Comparison of ENCODE assay signal across 9 cellular contexts in the genomic region with DNA sequence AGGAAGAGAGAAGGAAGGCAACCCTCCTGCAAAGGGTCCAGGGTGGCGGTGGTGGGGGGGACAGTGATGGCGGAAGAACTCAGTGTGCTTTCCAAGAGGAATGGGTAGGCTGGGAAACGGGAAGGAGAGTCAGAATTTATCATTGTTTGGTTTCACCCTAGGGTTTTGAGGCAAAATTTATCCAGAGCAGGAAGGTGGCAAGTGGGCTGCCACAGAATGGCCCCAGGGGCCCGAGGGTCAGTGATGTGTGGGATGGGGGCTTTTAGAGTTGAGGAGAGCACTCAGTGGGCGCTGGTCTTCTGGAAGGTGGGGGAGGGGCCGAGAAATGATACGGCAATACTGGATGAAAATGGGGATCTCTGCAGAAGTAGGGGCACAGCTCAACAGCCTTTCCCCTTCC. TPM values are rescaled to one million over a fixed set of nuclear protein-coding genes. Genes with fewer than 3 reads are reported as not detected.
DNase-seq lines count a peak whose midpoint lies in the region; ATAC-seq and TF ChIP-seq lines count a peak whose summit lies in the region.
"Had no signal": no experiment of that assay in that cellular context is flagged by ENCODE, and none has a peak within 500 bp of the region (broad histone marks: within the 10 kb centered on the region; RNA-seq: fewer than 3 reads in every experiment).

No MANE protein-coding gene starts in this region.

- H3K27me3 Mint-ChIP-seq in activated CD4-positive, alpha-beta memory T cell treated with anti-CD3 and anti-CD28 coated beads for 36 hours: no peaks in the 10 kb centered on the region

- no peaks in the 10 kb centered on the region; the same call in 1 of the 2 replicates for H3K27me3 ChIP-seq in BLaER1
- no peaks in the 10 kb centered on the region for H3K27me3 ChIP-seq in NT2/D1 (ENCODE audit: insufficient read depth, insufficient read length)
- no peaks in the 10 kb centered on the region for H3K27me3 ChIP-seq in parathyroid adenoma (ENCODE audit: control insufficient read depth, insufficient read depth, low read length)
- no peaks in the 10 kb centered on the region for H3K27me3 ChIP-seq in SJCRH30

- H3K4me1 ChIP-seq in BLaER1 (peaks cover 52% of the 10 kb centered on the region), NT2/D1 (ENCODE audit: insufficient read depth, insufficient read length) (peaks cover 16% of the 10 kb centered on the region), parathyroid adenoma (peaks cover 35% of the 10 kb centered on the region), SJCRH30 (peaks cover 7% of the 10 kb centered on the region; the same call in 1 of the 2 replicates)

- H3K79me2 ChIP-seq in parathyroid adenoma: peaks cover 27% of the 10 kb centered on the region

- H3K9ac ChIP-seq in BLaER1: peak overlapping the region; percentile 39; the same call in 1 of the 2 replicates
- H3K9ac ChIP-seq in NT2/D1 (ENCODE audit: insufficient read length, low read depth): peak overlapping the region; percentile 12
- H3K9ac ChIP-seq in parathyroid adenoma: no peak overlapping the region

- H3K27ac ChIP-seq in BLaER1 (no peak overlapping the region), parathyroid adenoma (peak overlapping the region; percentile 92), SJCRH30 (no peak overlapping the region)

- no peak for ATAC-seq in HG03342 (IDR thresholded peaks at IDR 0.05; ENCODE audit: unreplicated experiment)
- ATAC-seq: mucosa of descending colon had no signal

- DNase-seq in NT2/D1 (ENCODE audit: low read depth, low spot score) (no peak), fibroblast of mammary gland (ENCODE audit: low read depth) (no peak), SJCRH30 (no peak), HCEC 1CT (no peak)
- DNase-seq in activated CD4-positive, alpha-beta memory T cell treated with anti-CD3 and anti-CD28 coated beads for 36 hours: no peak

- no peak overlapping the region for H3K4me3 Mint-ChIP-seq in activated CD4-positive, alpha-beta memory T cell treated with anti-CD3 and anti-CD28 coated beads for 36 hours

- no peaks in the 10 kb centered on the region for H3K9me3 Mint-ChIP-seq in activated CD4-positive, alpha-beta memory T cell treated with anti-CD3 and anti-CD28 coated beads for 36 hours

- peaks cover 8% of the 10 kb centered on the region for H3K36me3 Mint-ChIP-seq in activated CD4-positive, alpha-beta memory T cell treated with anti-CD3 and anti-CD28 coated beads for 36 hours

- no peak overlapping the region for H3K27ac Mint-ChIP-seq in activated CD4-positive, alpha-beta memory T cell treated with anti-CD3 and anti-CD28 coated beads for 36 hours

- intact Hi-C loops in activated CD4-positive, alpha-beta memory T cell treated with anti-CD3 and anti-CD28 coated beads for 36 hours (cut with micrococcal nuclease): no loop called here

- H3K9me3 ChIP-seq in BLaER1: no peaks in the 10 kb centered on the region
- H3K9me3 ChIP-seq in NT2/D1 (ENCODE audit: insufficient read depth, low read length): no peaks in the 10 kb centered on the region
- no peaks in the 10 kb centered on the region for H3K9me3 ChIP-seq in parathyroid adenoma (ENCODE audit: control insufficient read depth, low read length)
- H3K9me3 ChIP-seq in SJCRH30 (replicated peaks): no peaks in the 10 kb centered on the region
- H3K9me3 ChIP-seq: mucosa of descending colon had no signal

- CTCF ChIA-PET in activated CD4-positive, alpha-beta memory T cell treated with anti-CD3 and anti-CD28 coated beads for 36 hours (lab: Charles Lee): interaction anchor here (0.6 to 3.3 kb wide), 3 partner anchors 16 to 71 kb away, joined by 3 to 23 read pairs (median 4); no protein-coding TSS in a partner anchor

- POLR2A ChIA-PET in activated CD4-positive, alpha-beta memory T cell treated with anti-CD3 and anti-CD28 coated beads for 36 hours (lab: Charles Lee): interaction anchor here (1.1 kb wide), 1 partner anchor 24 kb away, joined by 4 read pairs; no protein-coding TSS in a partner anchor

- H3K4me1 Mint-ChIP-seq in activated CD4-positive, alpha-beta memory T cell treated with anti-CD3 and anti-CD28 coated beads for 36 hours (ENCODE audit: low read depth): peaks cover 44% of the 10 kb centered on the region

- H4K20me1 ChIP-seq in BLaER1: peaks cover 81% of the 10 kb centered on the region

- peaks cover 42% of the 10 kb centered on the region for H3K36me3 ChIP-seq in BLaER1
- peaks cover 67% of the 10 kb centered on the region for H3K36me3 ChIP-seq in NT2/D1 (ENCODE audit: insufficient read depth, insufficient read length, low read length)
- no peaks in the 10 kb centered on the region for H3K36me3 ChIP-seq in parathyroid adenoma (ENCODE audit: control insufficient read depth, insufficient read depth, low read length)
- H3K36me3 ChIP-seq in SJCRH30: peaks cover 20% of the 10 kb centered on the region

- no peak for TF ChIP-seq CTCF in fibroblast of mammary gland (conservative IDR thresholded peaks at IDR 0.05; ENCODE audit: control insufficient read depth, insufficient read depth, low read depth, low read length)
- no peak for TF ChIP-seq CTCF in parathyroid adenoma (IDR thresholded peaks at IDR 0.05)

- H3K4me3 ChIP-seq in BLaER1 (peak overlapping the region; percentile 49), NT2/D1 (ENCODE audit: insufficient read length, low read depth) (no peak overlapping the region), fibroblast of mammary gland (ENCODE audit: control insufficient read depth, low read depth, low read length) (peak overlapping the region; percentile 47), parathyroid adenoma (ENCODE audit: low read depth, low read length) (no peak overlapping the region), SJCRH30 (no peak overlapping the region)
- H3K4me3 ChIP-seq: mucosa of descending colon had no signal

- H3K4me2 ChIP-seq in BLaER1 (peak overlapping the region; percentile 96), parathyroid adenoma (ENCODE audit: low read length) (peak overlapping the region; percentile 67)

- H2AFZ ChIP-seq in parathyroid adenoma: peak overlapping the region; percentile 75

RNA-seq across cellular contexts. Expression of gene FAM131A, which starts 0.6 kb away (rescaled TPM):
- 1 to 10 TPM; 7.0 to 8.9 TPM for total RNA-seq in activated CD4-positive, alpha-beta memory T cell treated with anti-CD3 and anti-CD28 coated beads for 36 hours
- 4.8 and 5.9 TPM in 2 replicates for total RNA-seq in SJCRH30 (2014; rRNA removed; shearing (Covaris generic))

RNA-seq across cellular contexts. Expression of gene CLCN2, which starts 23.4 kb away (rescaled TPM):
- 1 to 10 TPM; 3.2 to 3.7 TPM for total RNA-seq in activated CD4-positive, alpha-beta memory T cell treated with anti-CD3 and anti-CD28 coated beads for 36 hours
- total RNA-seq in SJCRH30 (2014; rRNA removed; shearing (Covaris generic)): 4.1 and 5.5 TPM in 2 replicates

RNA-seq across cellular contexts. Expression of gene POLR2H, which starts 23.5 kb away (rescaled TPM):
- 100 to 1,000 TPM in 1 of 2 experiments, 10 to 100 TPM in 1; 100.0 to 103 TPM for total RNA-seq in activated CD4-positive, alpha-beta memory T cell treated with anti-CD3 and anti-CD28 coated beads for 36 hours
- total RNA-seq in SJCRH30 (2014; rRNA removed; shearing (Covaris generic)): 86.8 and 91.6 TPM in 2 replicates

RNA-seq across cellular contexts. Expression of gene EIF4G1, which starts 23.6 kb away (rescaled TPM):
- 100 to 1,000 TPM; 410 to 432 TPM for total RNA-seq in activated CD4-positive, alpha-beta memory T cell treated with anti-CD3 and anti-CD28 coated beads for 36 hours
- 304 and 312 TPM in 2 replicates for total RNA-seq in SJCRH30 (2014; rRNA removed; shearing (Covaris generic))

RNA-seq across cellular contexts. Expression of gene PSMD2, which starts 38.9 kb away (rescaled TPM):
- total RNA-seq in activated CD4-positive, alpha-beta memory T cell treated with anti-CD3 and anti-CD28 coated beads for 36 hours: 100 to 1,000 TPM; 246 to 257 TPM
- 302 TPM in 2 replicates for total RNA-seq in SJCRH30 (2014; rRNA removed; shearing (Covaris generic))

Comparison
In these comparisons a context has a peak if more than half of its experiments do, and no peak if none do; other contexts are left out.
1. H3K4me3 ChIP-seq: peak in BLaER1 (single experiment) and fibroblast of mammary gland (single experiment); none in NT2/D1 (single experiment), parathyroid adenoma (single experiment) and SJCRH30 (single experiment).